ENCODE assay signal across 31 cellular contexts in genomic region chr9:69272212-69272611, GRCh38. TPM values are rescaled to one million over a fixed set of nuclear protein-coding genes. Genes with fewer than 3 reads are reported as not detected.
"Had no signal": no experiment of that assay in that cellular context is flagged by ENCODE, and none has a peak within 500 bp of the region (broad histone marks: within the 10 kb centered on the region; RNA-seq: fewer than 3 reads in every experiment).

No MANE protein-coding gene starts in this region.

- H3K27me3 ChIP-seq: Peyer's patch, SJCRH30 had no signal

- H3K9me3 ChIP-seq: Peyer's patch, SJCRH30 had no signal

- H3K4me1 ChIP-seq: Peyer's patch had no signal

- H3K36me3 ChIP-seq: Peyer's patch, SJCRH30, WERI-Rb-1 had no signal

- H3K27ac ChIP-seq: Peyer's patch, SJCRH30, SK-N-MC, WERI-Rb-1 had no signal

- H3K4me3 ChIP-seq: K562, Peyer's patch, SJCRH30, SK-N-MC had no signal

- ATAC-seq: activated CD8-positive, alpha-beta memory T cell treated with anti-CD3 and anti-CD28 coated beads, Interleukin-2, amount 10 ng/mL, durations not matched to agents 7 days and 5 days; activated naive CD8-positive, alpha-beta T cell treated with anti-CD3 and anti-CD28 coated beads, Interleukin-2, amount 50 U/mL, for 24 hours; K562; PC-3 had no signal

- DNase-seq: activated CD4-positive, alpha-beta memory T cell treated with anti-CD3 and anti-CD28 coated beads, Interleukin-2, amount 10 ng/mL, durations not matched to agents 7 days and 5 days; activated CD4-positive, alpha-beta T cell treated with anti-CD3 and anti-CD28 coated beads for 1 hour; activated CD4-positive, alpha-beta T cell treated with anti-CD3 and anti-CD28 coated beads for 48 hours; activated CD4-positive, CD25-positive, alpha-beta regulatory T cell; activated CD8-positive, alpha-beta memory T cell treated with anti-CD3 and anti-CD28 coated beads for 24 hours; activated CD8-positive, alpha-beta memory T cell treated with anti-CD3 and anti-CD28 coated beads, Interleukin-2, amount 10 ng/mL, durations not matched to agents 7 days and 5 days; activated CD8-positive, alpha-beta memory T cell treated with anti-CD3 and anti-CD28 coated beads, Interleukin-2, amount 50 U/mL, for 48 hours; activated effector memory CD4-positive, alpha-beta T cell treated with Interleukin-2 at 50 U/mL for 16 hours; activated naive CD4-positive, alpha-beta T cell treated with anti-CD3 and anti-CD28 coated beads, Interleukin-2, amount 10 ng/mL, durations not matched to agents 7 days and 5 days; activated naive CD8-positive, alpha-beta T cell treated with anti-CD3 and anti-CD28 coated beads, Interleukin-2, amount 50 U/mL, for 24 hours; activated T-cell treated with anti-CD3 and anti-CD28 coated beads, Interleukin-2, amount 50 U/mL, for 48 hours; aorta; caudate nucleus; IMR-90; NCI-H1092 treated with DMSO at 0.1 percent for 48 hours; NCI-H1417; NCI-H146; NCI-H187; NCI-H2029 treated with DMSO at 0.1 percent for 48 hours; NCI-H2107; NCI-H2171; NCI-H524 treated with DMSO at 0.1 percent for 48 hours; PC-3; Peyer's patch; RPMI8226; SJCRH30; T1000; WERI-Rb-1 had no signal

RNA-seq across cellular contexts. Expression of gene ENTREP1, which starts 52.8 kb away (rescaled TPM):
- total RNA-seq: activated CD4-positive, alpha-beta memory T cell treated with anti-CD3 and anti-CD28 coated beads, Interleukin-2, amount 10 ng/mL, durations not matched to agents 7 days and 5 days; activated CD8-positive, alpha-beta memory T cell treated with anti-CD3 and anti-CD28 coated beads, Interleukin-2, amount 10 ng/mL, durations not matched to agents 7 days and 5 days; IMR-90; K562; T-helper 1 cell treated with Interleukin-12 subunit alpha and Interleukin-12 subunit beta and Interleukin-4 antibody, amounts not matched to agents 30 ng/mL and 1 ng/mL, for 36 hours had no signal
- polyA plus RNA-seq: IMR-90, K562 had no signal
